ENCODE assay signal across 1 cellular context in the genomic region with DNA sequence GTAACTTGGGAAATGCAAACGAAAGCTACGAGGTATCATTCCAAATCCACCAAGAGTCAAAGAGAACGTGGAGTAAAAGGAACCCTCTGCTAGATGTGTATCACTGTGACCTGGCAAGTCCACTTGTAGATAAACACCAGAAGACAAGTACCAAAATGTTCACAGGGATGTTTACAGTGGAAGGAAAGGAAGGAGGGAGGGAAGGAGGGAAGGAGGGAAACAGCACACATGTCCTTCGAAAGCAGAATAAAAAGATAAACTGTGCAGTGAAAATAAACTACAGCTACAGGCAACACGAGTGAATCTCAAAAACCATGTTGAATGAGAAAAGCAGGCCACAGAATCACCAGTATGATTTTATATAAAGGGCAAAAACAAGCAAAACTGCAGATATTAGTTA.
TF ChIP-seq lines count a peak whose summit lies in the region.

No MANE protein-coding gene starts in this region.

TF ChIP-seq in K562, 482 proteins besides CTCF, POLR2A, EP300 and RAD21 (continued from another document and continues in another):
- TF ChIP-seq GABPB1 (CRISPR knock-in tag; IDR thresholded peaks at IDR 0.05) (no peak), ZEB2 (IDR thresholded peaks at IDR 0.05) (0 out of 2 replicates have a peak, but pooled peaks have one; percentile 36), NR4A1 (CRISPR knock-in tag; IDR thresholded peaks at IDR 0.05) (no peak), NR4A1 (tag; IDR thresholded peaks at IDR 0.05) (0 out of 2 replicates have a peak, but pooled peaks have one; percentile 49), SLC30A9 (CRISPR knock-in tag; IDR thresholded peaks at IDR 0.05) (no peak), KDM5B (IDR thresholded peaks at IDR 0.05; ENCODE audit: insufficient replicate concordance, low read depth, low read length) (no peak), BRD4 (IDR thresholded peaks at IDR 0.05) (no peak), MYBL2 (IDR thresholded peaks at IDR 0.05; ENCODE audit: low read depth) (no peak), MYBL2 (CRISPR knock-in tag; IDR thresholded peaks at IDR 0.05; ENCODE audit: borderline replicate concordance) (no peak), FOXA3 (CRISPR knock-in tag; conservative IDR thresholded peaks at IDR 0.05 in 1 of 2, IDR thresholded peaks at IDR 0.05 in 1 of 2) (0 out of 4 replicates have a peak, but pooled peaks of 1 of the 2 experiments have one; percentile 8), ZNF324 (CRISPR knock-in tag; IDR thresholded peaks at IDR 0.05) (no peak), ZNF586 (CRISPR knock-in tag; conservative IDR thresholded peaks at IDR 0.05) (no peak), ILK (tag; IDR thresholded peaks at IDR 0.05; ENCODE audit: borderline replicate concordance, low read depth) (no peak), CXXC5 (CRISPR knock-in tag; IDR thresholded peaks at IDR 0.05) (no peak), FOXK2 (conservative IDR thresholded peaks at IDR 0.05 in 1 of 2, IDR thresholded peaks at IDR 0.05 in 1 of 2; ENCODE audit: low read depth in 2 of 2) (peak; percentile 75 to 89), HDAC1 (IDR thresholded peaks at IDR 0.05) (peak in 1 of 2 experiments; percentile 67; a peak in 2 of 4 replicates), MYNN (IDR thresholded peaks at IDR 0.05) (no peak), MYNN (CRISPR knock-in tag; IDR thresholded peaks at IDR 0.05) (no peak), CTBP1 (IDR thresholded peaks at IDR 0.05; ENCODE audit: borderline replicate concordance) (peak; percentile 44; the same call in 1 of the 2 replicates), KDM1A (IDR thresholded peaks at IDR 0.05) (no peak), ZNF384 (IDR thresholded peaks at IDR 0.05; ENCODE audit: low read depth, low read length) (no peak), SOX6 (IDR thresholded peaks at IDR 0.05) (0 out of 2 replicates have a peak, but pooled peaks have one; percentile 27), FOXJ2 (tag; IDR thresholded peaks at IDR 0.05) (no peak), NFYB (IDR thresholded peaks at IDR 0.05; ENCODE audit: extremely low read depth, insufficient read length) (no peak), BRD9 (IDR thresholded peaks at IDR 0.05; ENCODE audit: low read depth, partially characterized antibody) (peak; percentile 18), ZNF699 (CRISPR knock-in tag; IDR thresholded peaks at IDR 0.05; ENCODE audit: insufficient replicate concordance) (no peak), ZNF41 (CRISPR knock-in tag; conservative IDR thresholded peaks at IDR 0.05) (no peak), MEF2A (IDR thresholded peaks at IDR 0.05; ENCODE audit: control insufficient read depth, low read depth, low read length) (no peak), RCOR1 (IDR thresholded peaks at IDR 0.05; ENCODE audit: borderline replicate concordance in 1 of 2, low read depth in 2 of 2, low read length in 2 of 2) (peak in 1 of 2 experiments; percentile 25; a peak in 1 of 4 replicates), ARID1B (IDR thresholded peaks at IDR 0.05) (peak; percentile 46; the same call in 1 of the 2 replicates), SMARCE1 (IDR thresholded peaks at IDR 0.05) (0 out of 2 replicates have a peak, but pooled peaks have one; percentile 49), RBM25 (IDR thresholded peaks at IDR 0.05; ENCODE audit: low read depth, low read length, severe bottlenecking) (no peak), ETS2 (tag; IDR thresholded peaks at IDR 0.05; ENCODE audit: borderline replicate concordance, poor library complexity, severe bottlenecking) (no peak), EP400 (IDR thresholded peaks at IDR 0.05) (0 out of 2 replicates have a peak, but pooled peaks have one; percentile 10), HDGF (IDR thresholded peaks at IDR 0.05) (0 out of 2 replicates have a peak, but pooled peaks have one; percentile 75), SIRT6 (IDR thresholded peaks at IDR 0.05; ENCODE audit: low read depth, low read length) (no peak), MTA1 (IDR thresholded peaks at IDR 0.05; ENCODE audit: borderline replicate concordance) (peak; percentile 74), PHF8 (IDR thresholded peaks at IDR 0.05; ENCODE audit: borderline replicate concordance, low read length) (no peak), TFAM (CRISPR knock-in tag; conservative IDR thresholded peaks at IDR 0.05) (no peak), JUND (IDR thresholded peaks at IDR 0.05; ENCODE audit: borderline replicate concordance, low read depth, low read length) (no peak), JUND (tag; IDR thresholded peaks at IDR 0.05; ENCODE audit: borderline replicate concordance, low read depth, low read length) (peak; percentile 61; the same call in 1 of the 3 replicates), ERF (CRISPR knock-in tag; IDR thresholded peaks at IDR 0.05) (no peak), RHOXF2B (CRISPR knock-in tag; conservative IDR thresholded peaks at IDR 0.05) (no peak), ZKSCAN8 (CRISPR knock-in tag; IDR thresholded peaks at IDR 0.05) (0 out of 2 replicates have a peak, but pooled peaks have one; percentile 3), MTA2 (IDR thresholded peaks at IDR 0.05; ENCODE audit: low read depth) (peak; percentile 35; the same call in 1 of the 2 replicates)
- TF ChIP-seq, protein P1, sequence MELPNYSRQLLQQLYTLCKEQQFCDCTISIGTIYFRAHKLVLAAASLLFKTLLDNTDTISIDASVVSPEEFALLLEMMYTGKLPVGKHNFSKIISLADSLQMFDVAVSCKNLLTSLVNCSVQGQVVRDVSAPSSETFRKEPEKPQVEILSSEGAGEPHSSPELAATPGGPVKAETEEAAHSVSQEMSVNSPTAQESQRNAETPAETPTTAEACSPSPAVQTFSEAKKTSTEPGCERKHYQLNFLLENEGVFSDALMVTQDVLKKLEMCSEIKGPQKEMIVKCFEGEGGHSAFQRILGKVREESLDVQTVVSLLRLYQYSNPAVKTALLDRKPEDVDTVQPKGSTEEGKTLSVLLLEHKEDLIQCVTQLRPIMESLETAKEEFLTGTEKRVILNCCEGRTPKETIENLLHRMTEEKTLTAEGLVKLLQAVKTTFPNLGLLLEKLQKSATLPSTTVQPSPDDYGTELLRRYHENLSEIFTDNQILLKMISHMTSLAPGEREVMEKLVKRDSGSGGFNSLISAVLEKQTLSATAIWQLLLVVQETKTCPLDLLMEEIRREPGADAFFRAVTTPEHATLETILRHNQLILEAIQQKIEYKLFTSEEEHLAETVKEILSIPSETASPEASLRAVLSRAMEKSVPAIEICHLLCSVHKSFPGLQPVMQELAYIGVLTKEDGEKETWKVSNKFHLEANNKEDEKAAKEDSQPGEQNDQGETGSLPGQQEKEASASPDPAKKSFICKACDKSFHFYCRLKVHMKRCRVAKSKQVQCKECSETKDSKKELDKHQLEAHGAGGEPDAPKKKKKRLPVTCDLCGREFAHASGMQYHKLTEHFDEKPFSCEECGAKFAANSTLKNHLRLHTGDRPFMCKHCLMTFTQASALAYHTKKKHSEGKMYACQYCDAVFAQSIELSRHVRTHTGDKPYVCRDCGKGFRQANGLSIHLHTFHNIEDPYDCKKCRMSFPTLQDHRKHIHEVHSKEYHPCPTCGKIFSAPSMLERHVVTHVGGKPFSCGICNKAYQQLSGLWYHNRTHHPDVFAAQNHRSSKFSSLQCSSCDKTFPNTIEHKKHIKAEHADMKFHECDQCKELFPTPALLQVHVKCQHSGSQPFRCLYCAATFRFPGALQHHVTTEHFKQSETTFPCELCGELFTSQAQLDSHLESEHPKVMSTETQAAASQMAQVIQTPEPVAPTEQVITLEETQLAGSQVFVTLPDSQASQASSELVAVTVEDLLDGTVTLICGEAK (IDR thresholded peaks at IDR 0.05), result no peak
- TF ChIP-seq, protein P1 (CRISPR knock-in tag; IDR thresholded peaks at IDR 0.05), result no peak
- TF ChIP-seq, protein P2, sequence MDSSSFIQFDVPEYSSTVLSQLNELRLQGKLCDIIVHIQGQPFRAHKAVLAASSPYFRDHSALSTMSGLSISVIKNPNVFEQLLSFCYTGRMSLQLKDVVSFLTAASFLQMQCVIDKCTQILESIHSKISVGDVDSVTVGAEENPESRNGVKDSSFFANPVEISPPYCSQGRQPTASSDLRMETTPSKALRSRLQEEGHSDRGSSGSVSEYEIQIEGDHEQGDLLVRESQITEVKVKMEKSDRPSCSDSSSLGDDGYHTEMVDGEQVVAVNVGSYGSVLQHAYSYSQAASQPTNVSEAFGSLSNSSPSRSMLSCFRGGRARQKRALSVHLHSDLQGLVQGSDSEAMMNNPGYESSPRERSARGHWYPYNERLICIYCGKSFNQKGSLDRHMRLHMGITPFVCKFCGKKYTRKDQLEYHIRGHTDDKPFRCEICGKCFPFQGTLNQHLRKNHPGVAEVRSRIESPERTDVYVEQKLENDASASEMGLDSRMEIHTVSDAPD (CRISPR knock-in tag; IDR thresholded peaks at IDR 0.05), result no peak
- TF ChIP-seq, protein P3, sequence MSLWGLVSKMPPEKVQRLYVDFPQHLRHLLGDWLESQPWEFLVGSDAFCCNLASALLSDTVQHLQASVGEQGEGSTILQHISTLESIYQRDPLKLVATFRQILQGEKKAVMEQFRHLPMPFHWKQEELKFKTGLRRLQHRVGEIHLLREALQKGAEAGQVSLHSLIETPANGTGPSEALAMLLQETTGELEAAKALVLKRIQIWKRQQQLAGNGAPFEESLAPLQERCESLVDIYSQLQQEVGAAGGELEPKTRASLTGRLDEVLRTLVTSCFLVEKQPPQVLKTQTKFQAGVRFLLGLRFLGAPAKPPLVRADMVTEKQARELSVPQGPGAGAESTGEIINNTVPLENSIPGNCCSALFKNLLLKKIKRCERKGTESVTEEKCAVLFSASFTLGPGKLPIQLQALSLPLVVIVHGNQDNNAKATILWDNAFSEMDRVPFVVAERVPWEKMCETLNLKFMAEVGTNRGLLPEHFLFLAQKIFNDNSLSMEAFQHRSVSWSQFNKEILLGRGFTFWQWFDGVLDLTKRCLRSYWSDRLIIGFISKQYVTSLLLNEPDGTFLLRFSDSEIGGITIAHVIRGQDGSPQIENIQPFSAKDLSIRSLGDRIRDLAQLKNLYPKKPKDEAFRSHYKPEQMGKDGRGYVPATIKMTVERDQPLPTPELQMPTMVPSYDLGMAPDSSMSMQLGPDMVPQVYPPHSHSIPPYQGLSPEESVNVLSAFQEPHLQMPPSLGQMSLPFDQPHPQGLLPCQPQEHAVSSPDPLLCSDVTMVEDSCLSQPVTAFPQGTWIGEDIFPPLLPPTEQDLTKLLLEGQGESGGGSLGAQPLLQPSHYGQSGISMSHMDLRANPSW (CRISPR knock-in tag; IDR thresholded peaks at IDR 0.05), result no peak
- TF ChIP-seq, protein P4, sequence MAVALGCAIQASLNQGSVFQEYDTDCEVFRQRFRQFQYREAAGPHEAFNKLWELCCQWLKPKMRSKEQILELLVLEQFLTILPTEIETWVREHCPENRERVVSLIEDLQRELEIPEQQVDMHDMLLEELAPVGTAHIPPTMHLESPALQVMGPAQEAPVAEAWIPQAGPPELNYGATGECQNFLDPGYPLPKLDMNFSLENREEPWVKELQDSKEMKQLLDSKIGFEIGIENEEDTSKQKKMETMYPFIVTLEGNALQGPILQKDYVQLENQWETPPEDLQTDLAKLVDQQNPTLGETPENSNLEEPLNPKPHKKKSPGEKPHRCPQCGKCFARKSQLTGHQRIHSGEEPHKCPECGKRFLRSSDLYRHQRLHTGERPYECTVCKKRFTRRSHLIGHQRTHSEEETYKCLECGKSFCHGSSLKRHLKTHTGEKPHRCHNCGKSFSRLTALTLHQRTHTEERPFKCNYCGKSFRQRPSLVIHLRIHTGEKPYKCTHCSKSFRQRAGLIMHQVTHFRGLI (CRISPR knock-in tag; IDR thresholded peaks at IDR 0.05), result no peak
- TF ChIP-seq, protein P5, sequence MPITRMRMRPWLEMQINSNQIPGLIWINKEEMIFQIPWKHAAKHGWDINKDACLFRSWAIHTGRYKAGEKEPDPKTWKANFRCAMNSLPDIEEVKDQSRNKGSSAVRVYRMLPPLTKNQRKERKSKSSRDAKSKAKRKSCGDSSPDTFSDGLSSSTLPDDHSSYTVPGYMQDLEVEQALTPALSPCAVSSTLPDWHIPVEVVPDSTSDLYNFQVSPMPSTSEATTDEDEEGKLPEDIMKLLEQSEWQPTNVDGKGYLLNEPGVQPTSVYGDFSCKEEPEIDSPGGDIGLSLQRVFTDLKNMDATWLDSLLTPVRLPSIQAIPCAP (CRISPR knock-in tag; IDR thresholded peaks at IDR 0.05; ENCODE audit: borderline replicate concordance), result no peak
- TF ChIP-seq, protein P6, sequence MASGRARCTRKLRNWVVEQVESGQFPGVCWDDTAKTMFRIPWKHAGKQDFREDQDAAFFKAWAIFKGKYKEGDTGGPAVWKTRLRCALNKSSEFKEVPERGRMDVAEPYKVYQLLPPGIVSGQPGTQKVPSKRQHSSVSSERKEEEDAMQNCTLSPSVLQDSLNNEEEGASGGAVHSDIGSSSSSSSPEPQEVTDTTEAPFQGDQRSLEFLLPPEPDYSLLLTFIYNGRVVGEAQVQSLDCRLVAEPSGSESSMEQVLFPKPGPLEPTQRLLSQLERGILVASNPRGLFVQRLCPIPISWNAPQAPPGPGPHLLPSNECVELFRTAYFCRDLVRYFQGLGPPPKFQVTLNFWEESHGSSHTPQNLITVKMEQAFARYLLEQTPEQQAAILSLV (tag; IDR thresholded peaks at IDR 0.05), result 0 out of 2 replicates have a peak, but pooled peaks have one; percentile 34
- TF ChIP-seq, protein P7, sequence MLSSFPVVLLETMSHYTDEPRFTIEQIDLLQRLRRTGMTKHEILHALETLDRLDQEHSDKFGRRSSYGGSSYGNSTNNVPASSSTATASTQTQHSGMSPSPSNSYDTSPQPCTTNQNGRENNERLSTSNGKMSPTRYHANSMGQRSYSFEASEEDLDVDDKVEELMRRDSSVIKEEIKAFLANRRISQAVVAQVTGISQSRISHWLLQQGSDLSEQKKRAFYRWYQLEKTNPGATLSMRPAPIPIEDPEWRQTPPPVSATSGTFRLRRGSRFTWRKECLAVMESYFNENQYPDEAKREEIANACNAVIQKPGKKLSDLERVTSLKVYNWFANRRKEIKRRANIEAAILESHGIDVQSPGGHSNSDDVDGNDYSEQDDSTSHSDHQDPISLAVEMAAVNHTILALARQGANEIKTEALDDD (IDR thresholded peaks at IDR 0.05), result no peak
